8 cellular contexts compared by ENCODE assay signal in genomic region chr4:99893991-99894981, GRCh38. TPM values are rescaled to one million over a fixed set of nuclear protein-coding genes. Genes with fewer than 3 reads are reported as not detected.
DNase-seq lines count a peak whose midpoint lies in the region; ATAC-seq, FAIRE-seq and TF ChIP-seq lines count a peak whose summit lies in the region.

Gene LAMTOR3 (minus strand): TSS chr4:99894427. CDS start chr4:99893963, 464 bp downstream.

- 2 to 3% (median 3%) methylated on average over 40 to 49 of the region's 49 CpGs for WGBS in small intestine, 3 donors

- H3K36me3 ChIP-seq in bronchial epithelial cell (ENCODE audit: control insufficient read depth, insufficient read depth, low read length) (no peaks in the 10 kb centered on the region), small intestine (ENCODE audit: control insufficient read depth in 2 of 2, insufficient read depth in 2 of 2, low read length in 2 of 2) (peaks cover 0 to 2% of the 10 kb centered on the region in 2 donors)

- CTCF ChIA-PET in AG04450 (lab: Charles Lee) (interaction anchor here (0.6 to 2.7 kb wide), 2 partner anchors 54 to 103 kb away, joined by 5 to 9 read pairs; no protein-coding TSS in a partner anchor), WTC11 (lab: Charles Lee) (interaction anchor here (0.7 to 1.3 kb wide), 5 partner anchors 55 to 217 kb away, joined by 3 to 6 read pairs (median 3); no protein-coding TSS in a partner anchor)

- TF ChIP-seq CTCF in AG04450 (IDR thresholded peaks at IDR 0.05; ENCODE audit: low read depth, low read length) (no peak), WTC11 (IDR thresholded peaks at IDR 0.05) (no peak), bronchial epithelial cell (IDR thresholded peaks at IDR 0.05; ENCODE audit: insufficient read depth, low read length, severe bottlenecking) (no peak)

- H3K9me3 ChIP-seq in AG04450 (ENCODE audit: control insufficient read depth, insufficient read depth, low read length) (no peaks in the 10 kb centered on the region), small intestine (ENCODE audit: control insufficient read depth, low read depth) (no peaks in the 10 kb centered on the region)

- POLR2A ChIA-PET in AG04450 (lab: Yijun Ruan, JAX) (interaction anchor here (1.0 to 1.4 kb wide), 3 partner anchors 53 to 56 kb away, joined by 4 to 10 read pairs (median 9); partner anchors contain the start of gene H2AZ1), WTC11 (lab: Charles Lee) (interaction anchor here (1.1 to 1.4 kb wide), 3 partner anchors 52 to 56 kb away, joined by 8 to 10 read pairs (median 9); partner anchors contain the start of genes DNAJB14 and H2AZ1)

- H3K27me3 Mint-ChIP-seq in WTC11 (ENCODE audit: low read depth) = no peaks in the 10 kb centered on the region

- H3K27ac Mint-ChIP-seq in WTC11 = peak within 1 kb of the TSS; percentile 93

- FAIRE-seq in bronchial epithelial cell (lab: Jason Lieb, UNC) = no peak
- FAIRE-seq in small intestine (lab: Jason Lieb, UNC) = no peak

- DNase-seq in AG04450 (ENCODE audit: low read depth, low spot score) (peak; percentile 51), NCI-H226 (peak; percentile 80), WTC11 (ENCODE audit: low spot score) (peak; percentile 80), bronchial epithelial cell (ENCODE audit: low read depth) (peak; percentile 85), iPS-NIHi7 (ENCODE audit: extremely low spot score) (peak; percentile 94), small intestine (peak; percentile 96)

- H3K9me3 Mint-ChIP-seq in WTC11 = no peaks in the 10 kb centered on the region

- no peaks in the 10 kb centered on the region for H3K36me3 Mint-ChIP-seq in WTC11

- H3K27ac ChIP-seq in AG04450 (ENCODE audit: low read depth, low read length) (peak within 1 kb of the TSS; percentile 80), small intestine (ENCODE audit: low read depth in 1 of 2, low read length in 1 of 2) (peak within 1 kb of the TSS; percentile 74 to 94)

- in situ Hi-C loops in GM18951 (cut with MboI; ENCODE audit: low sequenced_read_pairs, unreplicated experiment) = no loop called here

- ATAC-seq in HG03175 (IDR thresholded peaks at IDR 0.05; ENCODE audit: unreplicated experiment) = peak; percentile 100
- ATAC-seq in WTC11 = peak; percentile 95

- H3K4me3 Mint-ChIP-seq in WTC11 = peak within 1 kb of the TSS; percentile 94

- peak within 1 kb of the TSS; percentile 90 for H3K4me3 ChIP-seq in AG04450 (ENCODE audit: low read depth, low read length)
- H3K4me3 ChIP-seq in bronchial epithelial cell (ENCODE audit: low read depth, low read length) = peak within 1 kb of the TSS; percentile 92
- H3K4me3 ChIP-seq in small intestine (ENCODE audit: low read depth in 1 of 2, low read length in 2 of 2) = peak within 1 kb of the TSS; percentile 73 to 75

- peaks cover 3 to 5% of the 10 kb centered on the region in 2 donors for H3K4me1 ChIP-seq in small intestine (ENCODE audit: control insufficient read depth in 2 of 2, insufficient read depth in 1 of 2, low read depth in 1 of 2, low read length in 1 of 2)

- peak; percentile 62 for TF ChIP-seq POLR2A in GM18951 (IDR thresholded peaks at IDR 0.05; ENCODE audit: extremely low read depth, insufficient read depth, insufficient read length)

- no peaks in the 10 kb centered on the region for H3K27me3 ChIP-seq in AG04450 (ENCODE audit: control insufficient read depth, insufficient read depth, low read length)
- H3K27me3 ChIP-seq in bronchial epithelial cell (ENCODE audit: control insufficient read depth, insufficient read depth, low read length) = no peaks in the 10 kb centered on the region
- no peaks in the 10 kb centered on the region for H3K27me3 ChIP-seq in small intestine (ENCODE audit: control insufficient read depth in 2 of 2, insufficient read depth in 2 of 2, low read length in 2 of 2)

- H3K4me1 Mint-ChIP-seq in WTC11 = peaks cover 9% of the 10 kb centered on the region

TF ChIP-seq in WTC11, 78 proteins besides CTCF, POLR2A, EP300 and RAD21 (continues in another document):
- TF ChIP-seq CBFB (CRISPR knock-in tag; IDR thresholded peaks at IDR 0.05; ENCODE audit: low read depth) = no peak
- TF ChIP-seq USF1 (CRISPR knock-in tag; IDR thresholded peaks at IDR 0.05) = peak; percentile 93
- TF ChIP-seq ZNF219 (CRISPR knock-in tag; IDR thresholded peaks at IDR 0.05; ENCODE audit: borderline replicate concordance) = no peak
- no peak for TF ChIP-seq CREB1 (CRISPR knock-in tag; IDR thresholded peaks at IDR 0.05)
- no peak for TF ChIP-seq ZNF425 (CRISPR knock-in tag; conservative IDR thresholded peaks at IDR 0.05)
- TF ChIP-seq NR2C2 (CRISPR knock-in tag; IDR thresholded peaks at IDR 0.05) = peak; percentile 91
- no peak for TF ChIP-seq ZNF512 (CRISPR knock-in tag; IDR thresholded peaks at IDR 0.05; ENCODE audit: borderline replicate concordance)
- 0 out of 2 replicates have a peak, but pooled peaks have one; percentile 45 for TF ChIP-seq SP1 (CRISPR knock-in tag; conservative IDR thresholded peaks at IDR 0.05)
- peak; percentile 62; the same call in 1 of the 2 replicates for TF ChIP-seq FOXK1 (CRISPR knock-in tag; IDR thresholded peaks at IDR 0.05)
- no peak for TF ChIP-seq ATF1 (CRISPR knock-in tag; IDR thresholded peaks at IDR 0.05)
- peak; percentile 95 for TF ChIP-seq USF2 (CRISPR knock-in tag; IDR thresholded peaks at IDR 0.05)
- no peak for TF ChIP-seq HMGA2 (CRISPR knock-in tag; IDR thresholded peaks at IDR 0.05)
- no peak for TF ChIP-seq ZNF121 (CRISPR knock-in tag; IDR thresholded peaks at IDR 0.05)
- TF ChIP-seq SMAD3 (CRISPR knock-in tag; IDR thresholded peaks at IDR 0.05; ENCODE audit: borderline replicate concordance) = no peak
- TF ChIP-seq STAT6 (CRISPR knock-in tag; conservative IDR thresholded peaks at IDR 0.05; ENCODE audit: low read depth) = no peak

RNA-seq across cellular contexts. Expression of gene LAMTOR3, which starts in this region (rescaled TPM):
- polyA plus RNA-seq in AG04450 (2011; rRNA removed) (44.2 and 66.3 TPM in 2 replicates), small intestine (10 to 100 TPM; 48.9 to 96.6 (median 66.7) TPM)
- 9.9 and 24.1 TPM in 2 replicates for polyA minus RNA-seq in AG04450 (2011; rRNA and poly(A)+ RNA removed)
- total RNA-seq in WTC11 (2021) (21.2 to 25.5 TPM (median 24.4 TPM) in 3 replicates), bronchial epithelial cell (45.4 and 64.2 TPM in 2 replicates)

Comparison
In these comparisons a context has a peak if more than half of its experiments do, and no peak if none do; other contexts are left out.
1. Peak in every context shown above with its lines: DNase-seq, ATAC-seq, H3K4me3 ChIP-seq and H3K27ac ChIP-seq.